8 cellular contexts compared by ENCODE assay signal in the genomic region with DNA sequence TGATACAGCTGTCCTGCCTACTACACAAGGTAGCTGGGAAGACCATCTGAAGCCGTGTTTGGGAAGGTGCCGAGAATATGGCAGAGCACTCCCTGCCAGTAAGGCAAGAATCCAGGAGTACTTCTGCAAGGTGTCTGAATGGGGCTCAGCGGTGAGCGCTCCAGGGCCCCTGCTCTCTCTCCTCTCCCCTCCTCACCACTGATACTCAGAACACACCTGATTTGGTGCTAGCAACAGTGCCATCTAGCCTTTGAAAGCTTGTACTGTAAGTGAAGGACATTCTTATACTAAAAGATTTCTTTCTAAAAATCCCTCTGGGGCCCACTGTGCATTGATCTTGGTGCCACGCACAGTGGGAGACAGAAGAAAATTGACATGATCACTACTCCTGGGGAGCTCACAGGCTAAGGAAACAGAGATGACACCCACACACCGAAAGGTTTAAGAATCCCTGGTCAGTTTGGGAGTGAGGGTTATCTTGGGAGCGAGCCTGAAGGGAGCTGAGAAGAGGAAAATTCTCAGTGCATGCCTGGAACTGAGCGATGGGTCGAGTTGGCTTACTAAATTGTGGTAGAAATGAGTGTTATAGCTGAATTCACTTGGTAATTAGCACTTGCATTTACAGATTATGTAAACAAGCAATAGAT.
DNase-seq lines count a peak whose midpoint lies in the region; ATAC-seq and TF ChIP-seq lines count a peak whose summit lies in the region.

No MANE protein-coding gene starts in this region.

- peak overlapping the region; percentile 63 for H3K4me2 ChIP-seq in hepatocyte

- H3K4me1 Mint-ChIP-seq in natural killer cell treated with Interleukin-12 subunit alpha and Interleukin-12 subunit beta and Interleukin-15 and Interleukin-18, amount 100 ng/mL, for 72 hours (ENCODE audit: low read depth in 2 of 2), result no peaks in the 10 kb centered on the region
- H3K4me1 Mint-ChIP-seq in CD8-positive, alpha-beta memory T cell, result no peaks in the 10 kb centered on the region

- peaks cover 18 to 20% of the 10 kb centered on the region in 2 donors for H3K27me3 Mint-ChIP-seq in natural killer cell treated with Interleukin-12 subunit alpha and Interleukin-12 subunit beta and Interleukin-15 and Interleukin-18, amount 100 ng/mL, for 72 hours
- H3K27me3 Mint-ChIP-seq in CD8-positive, alpha-beta memory T cell, result peaks cover 4 to 13% of the 10 kb centered on the region in 2 donors

- no peak overlapping the region for H2AFZ ChIP-seq in hepatocyte

- no peaks in the 10 kb centered on the region for H4K20me1 ChIP-seq in hepatocyte (ENCODE audit: insufficient read depth, poor library complexity, severe bottlenecking)

- H3K36me3 ChIP-seq in hepatocyte (replicated peaks; ENCODE audit: insufficient read depth, low read depth), result no peaks in the 10 kb centered on the region
- H3K36me3 ChIP-seq in vagina, result no peaks in the 10 kb centered on the region
- H3K36me3 ChIP-seq in CD8-positive, alpha-beta memory T cell (ENCODE audit: insufficient read depth, low read length), result no peaks in the 10 kb centered on the region

- 28% methylated on average over 9 of the region's 9 CpGs for WGBS in hepatocyte (ENCODE audit: low lambda C conversion rate, missing lambda C conversion rate)

- H3K79me2 ChIP-seq in hepatocyte, result no peaks in the 10 kb centered on the region

- DNase-seq in AG20443 (ENCODE audit: low spot score) (peak; percentile 50), LHCN-M2 (ENCODE audit: low read depth) (peak; percentile 7), hepatocyte (ENCODE audit: low spot score) (peak; percentile 77), vagina (ENCODE audit: extremely low spot score in 2 of 2) (no peak)
- no peak for DNase-seq in natural killer cell treated with Interleukin-12 subunit alpha and Interleukin-12 subunit beta and Interleukin-15 and Interleukin-18, amount 100 ng/mL, for 72 hours (ENCODE audit: low spot score)
- no peak for DNase-seq in CD8-positive, alpha-beta memory T cell

- H3K9me3 ChIP-seq in hepatocyte (ENCODE audit: low read depth) (no peaks in the 10 kb centered on the region), vagina (no peaks in the 10 kb centered on the region)
- no peaks in the 10 kb centered on the region for H3K9me3 ChIP-seq in CD8-positive, alpha-beta memory T cell (ENCODE audit: low read length)

- TF ChIP-seq POLR2A in vagina (IDR thresholded peaks at IDR 0.05), result no peak

- intact Hi-C loops in vagina (cut with DNase I), result no loop called here

- H3K9me2 ChIP-seq in hepatocyte (replicated peaks; ENCODE audit: insufficient read depth), result no peaks in the 10 kb centered on the region

- CTCF ChIA-PET in CD8-positive, alpha-beta memory T cell (lab: Charles Lee), result no interaction called here

- no peak overlapping the region for H3K4me3 Mint-ChIP-seq in natural killer cell treated with Interleukin-12 subunit alpha and Interleukin-12 subunit beta and Interleukin-15 and Interleukin-18, amount 100 ng/mL, for 72 hours
- no peak overlapping the region for H3K4me3 Mint-ChIP-seq in CD8-positive, alpha-beta memory T cell

- H3K4me3 ChIP-seq in hepatocyte, result no peak overlapping the region
- H3K4me3 ChIP-seq in vagina, result no peak overlapping the region
- H3K4me3 ChIP-seq in CD8-positive, alpha-beta memory T cell (ENCODE audit: low read length), result no peak overlapping the region

- peaks cover 5% of the 10 kb centered on the region for H3K4me1 ChIP-seq in hepatocyte (ENCODE audit: insufficient read depth)
- H3K4me1 ChIP-seq in vagina, result no peaks in the 10 kb centered on the region
- H3K4me1 ChIP-seq in CD8-positive, alpha-beta memory T cell (ENCODE audit: insufficient read depth, low read length), result no peaks in the 10 kb centered on the region

- H3K27ac Mint-ChIP-seq in natural killer cell treated with Interleukin-12 subunit alpha and Interleukin-12 subunit beta and Interleukin-15 and Interleukin-18, amount 100 ng/mL, for 72 hours, result no peak overlapping the region
- H3K27ac Mint-ChIP-seq in CD8-positive, alpha-beta memory T cell, result no peak overlapping the region

- H3K9me3 Mint-ChIP-seq in natural killer cell treated with Interleukin-12 subunit alpha and Interleukin-12 subunit beta and Interleukin-15 and Interleukin-18, amount 100 ng/mL, for 72 hours, result no peaks in the 10 kb centered on the region
- H3K9me3 Mint-ChIP-seq in CD8-positive, alpha-beta memory T cell, result peaks cover 0 to 2% (median 0%) of the 10 kb centered on the region in 5 donors

- no peaks in the 10 kb centered on the region for H3K27me3 ChIP-seq in hepatocyte
- H3K27me3 ChIP-seq in vagina, result no peaks in the 10 kb centered on the region
- no peaks in the 10 kb centered on the region for H3K27me3 ChIP-seq in CD8-positive, alpha-beta memory T cell (ENCODE audit: insufficient read depth, low read length, poor library complexity, severe bottlenecking)

- ATAC-seq in SK-N-SH treated with all-trans-retinoic acid at 6 μM for 48 hours (peak; percentile 77), GM21423 (IDR thresholded peaks at IDR 0.05; ENCODE audit: unreplicated experiment) (no peak)
- no peak for ATAC-seq in natural killer cell treated with Interleukin-12 subunit alpha and Interleukin-12 subunit beta and Interleukin-15 and Interleukin-18, amount 100 ng/mL, for 72 hours

- H3K36me3 Mint-ChIP-seq in natural killer cell treated with Interleukin-12 subunit alpha and Interleukin-12 subunit beta and Interleukin-15 and Interleukin-18, amount 100 ng/mL, for 72 hours, result no peaks in the 10 kb centered on the region
- H3K36me3 Mint-ChIP-seq in CD8-positive, alpha-beta memory T cell, result no peaks in the 10 kb centered on the region

- POLR2A ChIA-PET in CD8-positive, alpha-beta memory T cell (lab: Charles Lee), result no interaction called here

- peak; percentile 81 for TF ChIP-seq CTCF in hepatocyte (IDR thresholded peaks at IDR 0.05; ENCODE audit: poor library complexity)
- peak in 1 of 3 experiments; percentile 37 for TF ChIP-seq CTCF in vagina (IDR thresholded peaks at IDR 0.05)

- H3K27ac ChIP-seq in hepatocyte (no peak overlapping the region), vagina (no peak overlapping the region)
- no peak overlapping the region for H3K27ac ChIP-seq in CD8-positive, alpha-beta memory T cell (ENCODE audit: low read depth, low read length)

TF ChIP-seq in SK-N-SH treated with all-trans-retinoic acid at 6 μM for 48 hours, 23 proteins besides CTCF, POLR2A, EP300 and RAD21 (continues in another document):
- TF ChIP-seq TOX (CRISPR knock-in tag; IDR thresholded peaks at IDR 0.05; ENCODE audit: borderline replicate concordance), result no peak
- no peak for TF ChIP-seq ZFP3 (CRISPR knock-in tag; IDR thresholded peaks at IDR 0.05)
- TF ChIP-seq SNAI2 (CRISPR knock-in tag; IDR thresholded peaks at IDR 0.05), result no peak
- TF ChIP-seq, protein P1, sequence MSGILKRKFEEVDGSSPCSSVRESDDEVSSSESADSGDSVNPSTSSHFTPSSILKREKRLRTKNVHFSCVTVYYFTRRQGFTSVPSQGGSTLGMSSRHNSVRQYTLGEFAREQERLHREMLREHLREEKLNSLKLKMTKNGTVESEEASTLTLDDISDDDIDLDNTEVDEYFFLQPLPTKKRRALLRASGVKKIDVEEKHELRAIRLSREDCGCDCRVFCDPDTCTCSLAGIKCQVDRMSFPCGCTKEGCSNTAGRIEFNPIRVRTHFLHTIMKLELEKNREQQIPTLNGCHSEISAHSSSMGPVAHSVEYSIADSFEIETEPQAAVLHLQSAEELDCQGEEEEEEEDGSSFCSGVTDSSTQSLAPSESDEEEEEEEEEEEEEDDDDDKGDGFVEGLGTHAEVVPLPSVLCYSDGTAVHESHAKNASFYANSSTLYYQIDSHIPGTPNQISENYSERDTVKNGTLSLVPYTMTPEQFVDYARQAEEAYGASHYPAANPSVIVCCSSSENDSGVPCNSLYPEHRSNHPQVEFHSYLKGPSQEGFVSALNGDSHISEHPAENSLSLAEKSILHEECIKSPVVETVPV (CRISPR knock-in tag; IDR thresholded peaks at IDR 0.05), result no peak
- TF ChIP-seq, protein P2, sequence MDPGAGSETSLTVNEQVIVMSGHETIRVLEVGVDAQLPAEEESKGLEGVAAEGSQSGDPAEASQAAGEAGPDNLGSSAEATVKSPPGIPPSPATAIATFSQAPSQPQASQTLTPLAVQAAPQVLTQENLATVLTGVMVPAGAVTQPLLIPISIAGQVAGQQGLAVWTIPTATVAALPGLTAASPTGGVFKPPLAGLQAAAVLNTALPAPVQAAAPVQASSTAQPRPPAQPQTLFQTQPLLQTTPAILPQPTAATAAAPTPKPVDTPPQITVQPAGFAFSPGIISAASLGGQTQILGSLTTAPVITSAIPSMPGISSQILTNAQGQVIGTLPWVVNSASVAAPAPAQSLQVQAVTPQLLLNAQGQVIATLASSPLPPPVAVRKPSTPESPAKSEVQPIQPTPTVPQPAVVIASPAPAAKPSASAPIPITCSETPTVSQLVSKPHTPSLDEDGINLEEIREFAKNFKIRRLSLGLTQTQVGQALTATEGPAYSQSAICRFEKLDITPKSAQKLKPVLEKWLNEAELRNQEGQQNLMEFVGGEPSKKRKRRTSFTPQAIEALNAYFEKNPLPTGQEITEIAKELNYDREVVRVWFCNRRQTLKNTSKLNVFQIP (CRISPR knock-in tag; IDR thresholded peaks at IDR 0.05; ENCODE audit: borderline replicate concordance, low read depth), result no peak
- TF ChIP-seq, protein P3, sequence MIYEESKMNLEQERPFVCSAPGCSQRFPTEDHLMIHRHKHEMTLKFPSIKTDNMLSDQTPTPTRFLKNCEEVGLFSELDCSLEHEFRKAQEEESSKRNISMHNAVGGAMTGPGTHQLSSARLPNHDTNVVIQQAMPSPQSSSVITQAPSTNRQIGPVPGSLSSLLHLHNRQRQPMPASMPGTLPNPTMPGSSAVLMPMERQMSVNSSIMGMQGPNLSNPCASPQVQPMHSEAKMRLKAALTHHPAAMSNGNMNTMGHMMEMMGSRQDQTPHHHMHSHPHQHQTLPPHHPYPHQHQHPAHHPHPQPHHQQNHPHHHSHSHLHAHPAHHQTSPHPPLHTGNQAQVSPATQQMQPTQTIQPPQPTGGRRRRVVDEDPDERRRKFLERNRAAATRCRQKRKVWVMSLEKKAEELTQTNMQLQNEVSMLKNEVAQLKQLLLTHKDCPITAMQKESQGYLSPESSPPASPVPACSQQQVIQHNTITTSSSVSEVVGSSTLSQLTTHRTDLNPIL (CRISPR knock-in tag; IDR thresholded peaks at IDR 0.05; ENCODE audit: low read depth), result no peak

Comparison
In these comparisons a context has a peak if more than half of its experiments do, and no peak if none do; other contexts are left out.
1. DNase-seq: peak in AG20443 (single experiment), LHCN-M2 (single experiment) and hepatocyte (single experiment); none in natural killer cell treated with Interleukin-12 subunit alpha and Interleukin-12 subunit beta and Interleukin-15 and Interleukin-18, amount 100 ng/mL, for 72 hours (single experiment), vagina (0 of 2) and CD8-positive, alpha-beta memory T cell (0 of 5).